28 cellular contexts compared by ENCODE assay signal in genomic region chr6:1570848-1571247, GRCh38.
"Had no signal": no experiment of that assay in that cellular context is flagged by ENCODE, and none has a peak within 500 bp of the region (broad histone marks: within the 10 kb centered on the region; RNA-seq: fewer than 3 reads in every experiment).

No MANE protein-coding gene starts in this region.

- H3K9me3 ChIP-seq: gastrocnemius medialis had no signal

- H3K36me3 ChIP-seq: colonic mucosa, esophagus muscularis mucosa, esophagus squamous epithelium, gastrocnemius medialis, gastroesophageal sphincter, heart left ventricle, heart right ventricle had no signal

- DNase-seq: colonic mucosa; cortex of kidney; dermis blood vessel endothelial cell; dorsolateral prefrontal cortex; effector CD4-positive, alpha-beta T cell; effector CD8-positive, alpha-beta T cell; effector memory CD4-positive, alpha-beta T cell; effector memory CD8-positive, alpha-beta T cell; endodermal cell; erythroblast; esophagus squamous epithelium; foreskin fibroblast; foreskin keratinocyte; foreskin melanocyte; gastrocnemius medialis; glutamatergic neuron; head of caudate nucleus; heart left ventricle; heart right ventricle had no signal

- ATAC-seq: effector memory CD8-positive, alpha-beta T cell; esophagus mucosa; foreskin keratinocyte; gastrocnemius medialis; gastroesophageal sphincter; heart left ventricle; heart right ventricle had no signal

- FAIRE-seq: colon, endometrium, endothelial cell of umbilical vein, frontal cortex had no signal

- H3K27me3 ChIP-seq: colonic mucosa, dorsolateral prefrontal cortex, esophagus muscularis mucosa, esophagus squamous epithelium, foreskin keratinocyte, gastrocnemius medialis, gastroesophageal sphincter, heart left ventricle, heart right ventricle had no signal

- H3K4me1 ChIP-seq: colonic mucosa, foreskin keratinocyte had no signal

- H3K27ac ChIP-seq: colonic mucosa, coronary artery, dorsolateral prefrontal cortex, epithelial cell of prostate, esophagus muscularis mucosa, esophagus squamous epithelium, foreskin keratinocyte, gastrocnemius medialis, gastroesophageal sphincter, heart left ventricle, heart right ventricle had no signal

- H3K4me3 ChIP-seq: colonic mucosa, coronary artery, dorsolateral prefrontal cortex, esophagus muscularis mucosa, esophagus squamous epithelium, gastrocnemius medialis, gastroesophageal sphincter, heart left ventricle, heart right ventricle had no signal
